Comparison of ENCODE assay signal across 9 cellular contexts in genomic region chr1:208158640-208159541, GRCh38.
A peak's percentile ranks its signal among the peaks of the same experiment; 100 is the strongest.
DNase-seq lines count a peak whose midpoint lies in the region; ATAC-seq and TF ChIP-seq lines count a peak whose summit lies in the region.
"Had no signal": no experiment of that assay in that cellular context is flagged by ENCODE, and none has a peak within 500 bp of the region (broad histone marks: within the 10 kb centered on the region; RNA-seq: fewer than 3 reads in every experiment).

No MANE protein-coding gene starts in this region.

- peaks cover 2% of the 10 kb centered on the region for H3K36me3 Mint-ChIP-seq in effector memory CD8-positive, alpha-beta T cell (ENCODE audit: insufficient read depth)

- intact Hi-C loops in heart left ventricle (cut with DNase I), result loop anchor here in 1 of 10 donors (2.0 kb wide), 1 partner anchor 18 kb away; no protein-coding TSS in a partner anchor
- intact Hi-C loops in Right ventricle myocardium superior (cut with DNase I), result no loop called here
- intact Hi-C loops in body of pancreas (cut with DNase I), result no loop called here

- H3K4me1 Mint-ChIP-seq in effector memory CD8-positive, alpha-beta T cell (ENCODE audit: low read depth in 2 of 2), result no peaks in the 10 kb centered on the region

- peak overlapping the region in 8 of 12 donors; percentile 11 to 73 (median 50) for H3K27ac ChIP-seq in heart left ventricle
- peak overlapping the region; percentile 5 to 26 (median 11) for H3K27ac ChIP-seq in body of pancreas
- peak overlapping the region; percentile 87 for H3K27ac ChIP-seq in mesodermal cell (ENCODE audit: low read depth, low read length, severe bottlenecking)

- H3K4me3 ChIP-seq in heart left ventricle (no peak overlapping the region), body of pancreas (no peak overlapping the region), mesodermal cell (ENCODE audit: extremely low read depth, insufficient read depth, low read length, poor library complexity, severe bottlenecking) (no peak overlapping the region)

- ATAC-seq in heart left ventricle, result no peak
- no peak for ATAC-seq in Right ventricle myocardium superior (ENCODE audit: poor library complexity)
- ATAC-seq in body of pancreas, result no peak
- ATAC-seq in activated CD4-positive, CD25-positive, alpha-beta regulatory T cell treated with anti-CD3 and anti-CD28 coated beads, Interleukin-2, amount 50 U/mL, for 24 hours, result no peak
- no peak for ATAC-seq in HG02610 (IDR thresholded peaks at IDR 0.05; ENCODE audit: unreplicated experiment)
- no peak for ATAC-seq in HG02759 (IDR thresholded peaks at IDR 0.05; ENCODE audit: unreplicated experiment)
- no peak for ATAC-seq in effector memory CD8-positive, alpha-beta T cell (replicated peaks)

- DNase-seq in heart left ventricle, result no peak
- no peak for DNase-seq in Right ventricle myocardium superior
- DNase-seq in body of pancreas, result peak in 1 of 4 donors; percentile 32
- no peak for DNase-seq in effector memory CD8-positive, alpha-beta T cell
- DNase-seq: activated T-cell treated with anti-CD3 and anti-CD28 coated beads, Interleukin-2, amount 50 U/mL, for 24 hours had no signal

- H3K4me1 ChIP-seq in heart left ventricle (peaks cover 19 to 94% (median 71%) of the 10 kb centered on the region in 12 donors), body of pancreas (peaks cover 64% of the 10 kb centered on the region), mesodermal cell (ENCODE audit: control insufficient read depth, insufficient read depth, low read length, poor library complexity, severe bottlenecking) (peaks cover 49% of the 10 kb centered on the region)

- peaks cover 21 to 34% of the 10 kb centered on the region in 2 donors for H3K27me3 Mint-ChIP-seq in effector memory CD8-positive, alpha-beta T cell

- 56 to 70% (median 61%) methylated on average over 8 of the region's 8 CpGs for WGBS in heart left ventricle, 4 donors
- 69% methylated on average over 8 of the region's 8 CpGs for WGBS in body of pancreas, 2 donors
- 58 to 71% methylated on average over 4 to 6 of the region's 8 CpGs for WGBS in mesodermal cell (ENCODE audit: insufficient coverage in 2 of 2), 2 experiments

- H3K27me3 ChIP-seq in heart left ventricle (no peaks in the 10 kb centered on the region), body of pancreas (no peaks in the 10 kb centered on the region)

- H3K4me3 Mint-ChIP-seq in effector memory CD8-positive, alpha-beta T cell, result no peak overlapping the region
- H3K4me3 Mint-ChIP-seq: activated T-cell treated with anti-CD3 and anti-CD28 coated beads, Interleukin-2, amount 50 U/mL, for 24 hours had no signal

- peaks cover 0 to 1% (median 0%) of the 10 kb centered on the region in 9 donors for H3K36me3 ChIP-seq in heart left ventricle
- H3K36me3 ChIP-seq in body of pancreas (replicated peaks in 1 of 2; ENCODE audit: insufficient read depth in 1 of 2, low read depth in 2 of 2), result no peaks in the 10 kb centered on the region
- H3K36me3 ChIP-seq in mesodermal cell (ENCODE audit: control insufficient read depth, insufficient read depth, low read length), result peaks cover 24% of the 10 kb centered on the region

- no peak overlapping the region for H3K27ac Mint-ChIP-seq in effector memory CD8-positive, alpha-beta T cell
- H3K27ac Mint-ChIP-seq: activated T-cell treated with anti-CD3 and anti-CD28 coated beads, Interleukin-2, amount 50 U/mL, for 24 hours had no signal

- TF ChIP-seq CTCF in heart left ventricle (IDR thresholded peaks at IDR 0.05) (no peak), body of pancreas (IDR thresholded peaks at IDR 0.05) (no peak)

- H3K9me3 ChIP-seq in heart left ventricle, result no peaks in the 10 kb centered on the region
- H3K9me3 ChIP-seq in body of pancreas, result no peaks in the 10 kb centered on the region
- H3K9me3 ChIP-seq in mesodermal cell (ENCODE audit: control insufficient read depth, low read length), result no peaks in the 10 kb centered on the region

- no peaks in the 10 kb centered on the region for H3K9me3 Mint-ChIP-seq in effector memory CD8-positive, alpha-beta T cell
- H3K9me3 Mint-ChIP-seq: activated T-cell treated with anti-CD3 and anti-CD28 coated beads, Interleukin-2, amount 50 U/mL, for 24 hours had no signal

- TF ChIP-seq POLR2A in heart left ventricle (IDR thresholded peaks at IDR 0.05), result no peak
- TF ChIP-seq POLR2A in body of pancreas (IDR thresholded peaks at IDR 0.05), result no peak

Comparison
In these comparisons a context has a peak if more than half of its experiments do, and no peak if none do; other contexts are left out.
1. H3K27ac ChIP-seq: peak in every context shown above with its lines; median percentile 87 in mesodermal cell; 50 in heart left ventricle; 11 in body of pancreas.